In genomic region chr3:108334698-108335097, GRCh38 we compare ENCODE assay signal across 24 cellular contexts. TPM values are rescaled to one million over a fixed set of nuclear protein-coding genes. Genes with fewer than 3 reads are reported as not detected.
"Had no signal": no experiment of that assay in that cellular context is flagged by ENCODE, and none has a peak within 500 bp of the region (broad histone marks: within the 10 kb centered on the region; RNA-seq: fewer than 3 reads in every experiment).

No MANE protein-coding gene starts in this region.

- ATAC-seq: body of pancreas; effector memory CD8-positive, alpha-beta T cell; gastrocnemius medialis; stimulated activated naive CD8-positive, alpha-beta T cell treated with anti-CD3 and anti-CD28 coated beads, Interleukin-15, Interleukin-2, amounts not matched to agents 100 U/mL and 50 U/mL, for 24 hours; WTC11 had no signal

- H3K9me3 Mint-ChIP-seq: activated CD4-positive, alpha-beta memory T cell treated with anti-CD3 and anti-CD28 coated beads for 36 hours; activated naive CD8-positive, alpha-beta T cell treated with anti-CD3 and anti-CD28 coated beads for 36 hours; activated T-helper 1 cell treated with anti-CD3 and anti-CD28 coated beads, Interleukin-12 subunit alpha, Interleukin-12 subunit beta, Interleukin-2, Interleukin-4 antibody, amounts not matched to agents 30 ng/mL and 10 ng/mL and 1 ng/mL, durations not matched to agents 14 hours and 24 hours and 36 hours; effector memory CD8-positive, alpha-beta T cell; memory B cell; neural crest cell; WTC11 had no signal

- H3K27ac ChIP-seq: body of pancreas, gastrocnemius medialis, left ventricle myocardium inferior, suprapubic skin had no signal

- H3K4me3 Mint-ChIP-seq: activated CD4-positive, alpha-beta memory T cell treated with anti-CD3 and anti-CD28 coated beads for 36 hours; activated naive CD8-positive, alpha-beta T cell treated with anti-CD3 and anti-CD28 coated beads for 36 hours; activated T-helper 1 cell treated with anti-CD3 and anti-CD28 coated beads, Interleukin-12 subunit alpha, Interleukin-12 subunit beta, Interleukin-2, Interleukin-4 antibody, amounts not matched to agents 30 ng/mL and 10 ng/mL and 1 ng/mL, durations not matched to agents 14 hours and 24 hours and 36 hours; effector memory CD8-positive, alpha-beta T cell; memory B cell; neural crest cell; WTC11 had no signal

- H3K36me3 Mint-ChIP-seq: activated CD4-positive, alpha-beta memory T cell treated with anti-CD3 and anti-CD28 coated beads for 36 hours; memory B cell; WTC11 had no signal

- H3K27me3 ChIP-seq: body of pancreas, gastrocnemius medialis, suprapubic skin had no signal

- H3K4me1 Mint-ChIP-seq: neural crest cell, WTC11 had no signal

- H3K4me1 ChIP-seq: gastrocnemius medialis, left ventricle myocardium inferior, suprapubic skin had no signal

- H3K4me3 ChIP-seq: body of pancreas, gastrocnemius medialis, left ventricle myocardium inferior, suprapubic skin had no signal

- H3K9me3 ChIP-seq: body of pancreas, gastrocnemius medialis, left ventricle myocardium inferior, suprapubic skin had no signal

- H3K27ac Mint-ChIP-seq: activated CD4-positive, alpha-beta memory T cell treated with anti-CD3 and anti-CD28 coated beads for 36 hours; activated naive CD8-positive, alpha-beta T cell treated with anti-CD3 and anti-CD28 coated beads for 36 hours; activated T-helper 1 cell treated with anti-CD3 and anti-CD28 coated beads, Interleukin-12 subunit alpha, Interleukin-12 subunit beta, Interleukin-2, Interleukin-4 antibody, amounts not matched to agents 30 ng/mL and 10 ng/mL and 1 ng/mL, durations not matched to agents 14 hours and 24 hours and 36 hours; effector memory CD8-positive, alpha-beta T cell; memory B cell; progenitor cell of endocrine pancreas; WTC11 had no signal

- DNase-seq: activated CD4-positive, alpha-beta memory T cell treated with anti-CD3 and anti-CD28 coated beads for 36 hours; activated CD4-positive, alpha-beta T cell treated with anti-CD3 and anti-CD28 coated beads for 4 hours; activated naive CD8-positive, alpha-beta T cell treated with anti-CD3 and anti-CD28 coated beads for 36 hours; activated T-cell treated with anti-CD3 and anti-CD28 coated beads for 4 hours; amniotic stem cell; body of pancreas; caudate nucleus; effector memory CD8-positive, alpha-beta T cell; gastrocnemius medialis; head of caudate nucleus; left ventricle myocardium inferior; stimulated activated CD4-positive, alpha-beta T cell treated with anti-CD3 and anti-CD28 coated beads, Interleukin-2, amount 100 ng/mL, for 24 hours; stimulated activated naive CD8-positive, alpha-beta T cell treated with anti-CD3 and anti-CD28 coated beads, Interleukin-15, Interleukin-2, amounts not matched to agents 100 U/mL and 50 U/mL, for 24 hours; T-helper 2 cell; trophoblast cell had no signal

- H3K27me3 Mint-ChIP-seq: activated naive CD8-positive, alpha-beta T cell treated with anti-CD3 and anti-CD28 coated beads for 36 hours; effector memory CD8-positive, alpha-beta T cell; memory B cell; progenitor cell of endocrine pancreas had no signal

- H3K36me3 ChIP-seq: gastrocnemius medialis, left ventricle myocardium inferior, suprapubic skin had no signal

RNA-seq across cellular contexts. Expression of gene HHLA2, which starts 38.4 kb away (rescaled TPM):
- total RNA-seq: dermis microvascular lymphatic vessel endothelial cell, fibroblast of lung, left ventricle myocardium inferior, neural crest cell, omental fat pad, progenitor cell of endocrine pancreas, suprapubic skin had no signal
- polyA plus RNA-seq: fibroblast of lung had no signal
